In the genomic region with DNA sequence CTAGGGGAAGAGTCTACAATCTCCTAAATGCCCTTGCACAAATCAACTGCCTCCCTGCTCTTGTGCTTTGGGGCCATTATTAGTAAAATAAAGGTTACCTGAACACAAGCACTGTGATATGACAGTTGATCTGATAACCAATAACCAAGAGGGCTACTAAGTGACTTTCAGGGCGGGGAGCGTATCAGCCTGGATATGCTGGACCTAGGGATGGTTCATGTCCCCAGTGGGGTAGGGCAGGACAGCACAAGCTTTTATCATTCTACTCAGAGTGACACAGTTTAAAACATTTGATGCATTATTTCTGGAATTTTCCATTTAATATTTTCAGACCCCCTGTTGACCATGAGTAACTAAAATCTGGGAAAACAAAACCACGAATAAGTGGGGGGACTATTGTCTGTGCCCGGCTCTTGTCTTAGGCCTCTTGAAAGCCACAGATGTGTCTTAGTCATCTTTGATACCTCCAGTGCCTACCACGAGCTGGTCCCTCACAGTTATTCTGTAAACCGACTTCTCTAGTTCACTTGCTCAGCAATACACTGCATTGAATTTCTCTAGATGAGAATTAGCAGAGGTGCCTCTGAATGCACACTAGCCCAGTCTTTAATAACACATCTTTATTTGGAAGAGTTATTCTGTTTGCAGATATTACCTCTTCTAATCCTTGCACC, we compare ENCODE assay signal across 23 cellular contexts.
"Had no signal": no experiment of that assay in that cellular context is flagged by ENCODE, and none has a peak within 500 bp of the region (broad histone marks: within the 10 kb centered on the region; RNA-seq: fewer than 3 reads in every experiment).

No MANE protein-coding gene starts in this region.

- H3K4me2 ChIP-seq: KMS-11 had no signal

- H3K4me3 Mint-ChIP-seq: activated CD4-positive, alpha-beta T cell treated with anti-CD3 and anti-CD28 coated beads, Interleukin-2, amount 10 ng/mL, durations not matched to agents 24 days and 14 days; brain; central memory CD8-positive, alpha-beta T cell; T-helper 1 cell treated with Interleukin-12 subunit alpha and Interleukin-12 subunit beta and Interleukin-4 antibody, amounts not matched to agents 30 μg/mL and 1 μg/mL, for 36 hours; WTC11 had no signal

- H3K4me1 Mint-ChIP-seq: WTC11 had no signal

- H3K27ac Mint-ChIP-seq: activated CD4-positive, alpha-beta T cell treated with anti-CD3 and anti-CD28 coated beads, Interleukin-2, amount 10 ng/mL, durations not matched to agents 24 days and 14 days; brain; T-helper 1 cell treated with Interleukin-12 subunit alpha and Interleukin-12 subunit beta and Interleukin-4 antibody, amounts not matched to agents 30 μg/mL and 1 μg/mL, for 36 hours; WTC11 had no signal

- H3K27ac ChIP-seq: KMS-11 had no signal

- FAIRE-seq: astrocyte, RCC 7860 had no signal

- H3K9me3 Mint-ChIP-seq: activated CD4-positive, alpha-beta T cell treated with anti-CD3 and anti-CD28 coated beads, Interleukin-2, amount 10 ng/mL, durations not matched to agents 24 days and 14 days; brain; central memory CD8-positive, alpha-beta T cell; T-helper 1 cell treated with Interleukin-12 subunit alpha and Interleukin-12 subunit beta and Interleukin-4 antibody, amounts not matched to agents 30 μg/mL and 1 μg/mL, for 36 hours; WTC11 had no signal

- DNase-seq: activated CD4-positive, alpha-beta T cell treated with anti-CD3 and anti-CD28 coated beads for 1 hour; activated CD4-positive, alpha-beta T cell treated with anti-CD3 and anti-CD28 coated beads, Interleukin-2, amount 10 ng/mL, durations not matched to agents 24 days and 14 days; activated CD4-positive, alpha-beta T cell treated with anti-CD3 and anti-CD28 coated beads, Interleukin-2, amount 50 U/mL, for 48 hours; activated naive CD4-positive, alpha-beta T cell treated with anti-CD3 and anti-CD28 coated beads, Interleukin-2, amount 50 U/mL, for 16 hours; activated T-cell treated with anti-CD3 and anti-CD28 coated beads, Interleukin-2, amount 50 U/mL, for 1 hour; amygdala; NCI-H1092; NCI-H1417; NCI-H2029; NCI-H2107; NCI-H345; NCI-H510A; NCI-H526 treated with DMSO at 0.1 percent for 48 hours; NCI-H82; PC-3; SHP77 treated with DMSO at 0.1 percent for 48 hours had no signal

- H3K9ac ChIP-seq: KMS-11 had no signal

- H3K36me3 Mint-ChIP-seq: brain, WTC11 had no signal

- H3K27me3 Mint-ChIP-seq: activated CD4-positive, alpha-beta T cell treated with anti-CD3 and anti-CD28 coated beads, Interleukin-2, amount 10 ng/mL, durations not matched to agents 24 days and 14 days; central memory CD8-positive, alpha-beta T cell had no signal

- ATAC-seq: PC-3, WTC11 had no signal
